ENCODE assay signal across 17 cellular contexts in the genomic region with DNA sequence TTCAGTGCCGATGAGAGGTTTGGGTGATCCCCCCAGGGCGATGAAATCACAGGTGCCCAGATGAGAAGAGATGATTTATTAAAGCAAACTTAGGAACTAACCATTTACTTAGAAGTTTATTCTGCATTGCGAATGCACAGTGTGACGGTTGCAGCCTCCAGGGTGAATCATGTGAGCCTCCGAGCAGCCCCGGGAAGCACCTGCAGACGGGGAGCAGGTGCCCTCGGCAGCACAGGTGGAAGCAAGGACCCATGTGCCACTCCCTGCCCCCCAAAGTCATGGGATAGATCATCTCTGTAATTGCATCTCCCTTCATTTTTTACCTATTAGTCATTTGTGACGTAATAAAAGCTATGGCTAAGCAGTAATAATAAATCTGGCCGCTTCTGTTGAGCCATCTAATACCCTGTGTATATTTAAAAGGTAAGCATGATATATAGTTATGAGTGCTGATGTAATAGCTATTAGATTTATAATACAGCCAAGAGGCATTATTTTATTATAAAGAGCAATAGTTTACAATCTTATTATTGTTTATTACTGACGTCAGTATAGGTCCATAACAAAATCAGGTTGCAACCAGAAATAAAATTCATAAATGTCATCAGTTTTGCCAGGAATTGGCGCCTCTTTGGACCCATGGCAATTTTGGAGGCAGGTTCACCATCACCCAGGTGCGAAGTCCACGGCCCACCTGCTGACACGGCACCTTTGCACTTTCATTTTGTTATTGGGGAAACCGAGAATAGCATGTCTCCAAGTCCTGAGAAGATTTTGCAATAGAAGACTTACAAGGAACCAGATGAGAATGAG.
DNase-seq lines count a peak whose midpoint lies in the region; TF ChIP-seq lines count a peak whose summit lies in the region.
"Had no signal": no experiment of that assay in that cellular context is flagged by ENCODE, and none has a peak within 500 bp of the region (broad histone marks: within the 10 kb centered on the region; RNA-seq: fewer than 3 reads in every experiment).

No MANE protein-coding gene starts in this region.

- peaks cover 13% of the 10 kb centered on the region for H3F3A ChIP-seq in MM.1S (ENCODE audit: insufficient read depth, low read length)

- no peaks in the 10 kb centered on the region for H3K79me2 ChIP-seq in MM.1S (ENCODE audit: low read length)

- CTCF ChIA-PET in RWPE1 (lab: Yijun Ruan, JAX): no interaction called here

- H3K4me1 ChIP-seq in MM.1S (ENCODE audit: low read length): peaks cover 22% of the 10 kb centered on the region
- H3K4me1 ChIP-seq: BLaER1, tibial artery had no signal

- H3K4me2 ChIP-seq in MM.1S (ENCODE audit: low read depth, low read length): peak overlapping the region; percentile 72
- H3K4me2 ChIP-seq: BLaER1 had no signal

- DNase-seq in EH (ENCODE audit: low read depth) (peak; percentile 19), MM.1S (peak; percentile 79), RWPE1 (ENCODE audit: low spot score) (peak; percentile 45), mesenteric fat pad (ENCODE audit: low spot score) (peak; percentile 30), H4 (ENCODE audit: low spot score) (no peak), NCI-H524 treated with DMSO at 0.1 percent for 48 hours (lab: John Stamatoyannopoulos, UW) (no peak), T-helper 2 cell (no peak)
- DNase-seq: activated CD4-positive, alpha-beta T cell treated with anti-CD3 and anti-CD28 coated beads, Interleukin-2, amount 10 ng/mL, durations not matched to agents 7 days and 5 days; activated T-cell treated with anti-CD3 and anti-CD28 coated beads, Interleukin-2, amount 50 U/mL, for 24 hours; caudate nucleus; DMS53; effector CD8-positive, alpha-beta T cell; left colon; NCI-H2227 treated with DMSO at 0.1 percent for 48 hours; occipital lobe; tibial artery had no signal

- H3K9me3 ChIP-seq in MM.1S (replicated peaks; ENCODE audit: insufficient read depth, low read length): no peaks in the 10 kb centered on the region
- H3K9me3 ChIP-seq: BLaER1, tibial artery had no signal

- H3K27ac ChIP-seq in MM.1S (ENCODE audit: low read length): peak overlapping the region; percentile 81
- no peak overlapping the region for H3K27ac ChIP-seq in RWPE1
- H3K27ac ChIP-seq: BLaER1, tibial artery had no signal

- no peaks in the 10 kb centered on the region for H4K20me1 ChIP-seq in MM.1S (ENCODE audit: insufficient read depth, low read length)
- H4K20me1 ChIP-seq: BLaER1 had no signal

- H2AFZ ChIP-seq in MM.1S (ENCODE audit: low read length): peak overlapping the region; percentile 58

- H3K9ac ChIP-seq in MM.1S (ENCODE audit: low read length): peak overlapping the region; percentile 51
- H3K9ac ChIP-seq: BLaER1 had no signal

- H3K9me2 ChIP-seq in MM.1S (replicated peaks; ENCODE audit: insufficient read depth, low read length): no peaks in the 10 kb centered on the region

- POLR2A ChIA-PET in RWPE1 (lab: Yijun Ruan, JAX; ENCODE audit: low non-redundant PET): no interaction called here

- TF ChIP-seq CTCF in MM.1S (IDR thresholded peaks at IDR 0.05; ENCODE audit: low read length): no peak
- TF ChIP-seq CTCF in RWPE1 (conservative IDR thresholded peaks at IDR 0.05; ENCODE audit: low read depth): no peak

- H3K27me3 ChIP-seq in MM.1S (replicated peaks; ENCODE audit: insufficient read depth, low read length): no peaks in the 10 kb centered on the region
- H3K27me3 ChIP-seq: BLaER1 had no signal

- peak overlapping the region; percentile 32 for H3K4me3 ChIP-seq in MM.1S (ENCODE audit: low read length)
- H3K4me3 ChIP-seq: BLaER1, tibial artery had no signal

- H3K36me3 ChIP-seq in MM.1S (replicated peaks; ENCODE audit: insufficient read depth, low read length): no peaks in the 10 kb centered on the region
- H3K36me3 ChIP-seq: BLaER1, tibial artery had no signal

Comparison
In these comparisons a context has a peak if more than half of its experiments do, and no peak if none do; other contexts are left out.
1. DNase-seq: peak in EH (single experiment), MM.1S (single experiment), RWPE1 (single experiment) and mesenteric fat pad (single experiment); none in H4 (single experiment), NCI-H524 treated with DMSO at 0.1 percent for 48 hours (single experiment) and T-helper 2 cell (0 of 5).